In genomic region chr10:102627446-102628293, GRCh38 we compare ENCODE assay signal across 9 cellular contexts. TPM values are rescaled to one million over a fixed set of nuclear protein-coding genes. Genes with fewer than 3 reads are reported as not detected.
A peak's percentile ranks its signal among the peaks of the same experiment; 100 is the strongest.
DNase-seq lines count a peak whose midpoint lies in the region; ATAC-seq and TF ChIP-seq lines count a peak whose summit lies in the region.
"Had no signal": no experiment of that assay in that cellular context is flagged by ENCODE, and none has a peak within 500 bp of the region (broad histone marks: within the 10 kb centered on the region; RNA-seq: fewer than 3 reads in every experiment).

No MANE protein-coding gene starts in this region.

- H3K27me3 ChIP-seq in neural progenitor cell = no peaks in the 10 kb centered on the region

- CTCF ChIA-PET in RWPE1 (lab: Yijun Ruan, JAX) = interaction anchor here (0.6 to 1.3 kb wide), 4 partner anchors 8 to 879 kb away, joined by 3 read pairs; partner anchors contain the start of gene TRIM8

- H3K4me1 ChIP-seq in neural progenitor cell = peaks cover 76% of the 10 kb centered on the region

- H4K20me1 ChIP-seq in neural progenitor cell (ENCODE audit: low read depth) = no peaks in the 10 kb centered on the region

- H3K36me3 Mint-ChIP-seq in neural progenitor cell = peaks cover 22% of the 10 kb centered on the region

- ATAC-seq in HG02610 (IDR thresholded peaks at IDR 0.05; ENCODE audit: unreplicated experiment) = no peak
- no peak for ATAC-seq in HG03095 (IDR thresholded peaks at IDR 0.05; ENCODE audit: unreplicated experiment)
- ATAC-seq: naive thymus-derived CD8-positive, alpha-beta T cell had no signal

- H3K9me3 ChIP-seq in neural progenitor cell (ENCODE audit: low read depth) = no peaks in the 10 kb centered on the region

- H3F3A ChIP-seq in neural progenitor cell (ENCODE audit: low read depth) = peaks cover 68% of the 10 kb centered on the region

- no peak for TF ChIP-seq CTCF in RWPE1 (conservative IDR thresholded peaks at IDR 0.05; ENCODE audit: low read depth)
- TF ChIP-seq CTCF in fibroblast of mammary gland (conservative IDR thresholded peaks at IDR 0.05; ENCODE audit: control insufficient read depth, insufficient read depth, low read depth, low read length) = no peak
- no peak for TF ChIP-seq CTCF in neural progenitor cell (IDR thresholded peaks at IDR 0.05)
- TF ChIP-seq CTCF in GM13977 (IDR thresholded peaks at IDR 0.05; ENCODE audit: extremely low read depth, insufficient read depth, missing control alignments) = no peak

- DNase-seq in AG20443 (ENCODE audit: low spot score) (peak; percentile 80), RWPE1 (ENCODE audit: low spot score) (peak; percentile 65), fibroblast of mammary gland (ENCODE audit: low read depth) (peak; percentile 62), neural progenitor cell (ENCODE audit: low spot score) (peak; percentile 91), GM13977 (ENCODE audit: low spot score) (no peak), inferior parietal cortex (ENCODE audit: extremely low spot score) (no peak)

- H3K4me3 ChIP-seq in fibroblast of mammary gland (ENCODE audit: control insufficient read depth, low read depth, low read length) = no peak overlapping the region
- no peak overlapping the region for H3K4me3 ChIP-seq in neural progenitor cell

- peak overlapping the region; percentile 53 for H3K9ac ChIP-seq in neural progenitor cell

- H3K9me3 Mint-ChIP-seq in neural progenitor cell = no peaks in the 10 kb centered on the region
- H3K9me3 Mint-ChIP-seq: naive thymus-derived CD8-positive, alpha-beta T cell had no signal

- H3K4me1 Mint-ChIP-seq in neural progenitor cell = peaks cover 73% of the 10 kb centered on the region

- H3K27ac ChIP-seq in RWPE1 (peak overlapping the region; percentile 78), neural progenitor cell (peak overlapping the region; percentile 99)

- peak overlapping the region; percentile 100 for H3K27ac Mint-ChIP-seq in neural progenitor cell

- no peak overlapping the region for H2AFZ ChIP-seq in neural progenitor cell (replicated peaks)

- POLR2A ChIA-PET in RWPE1 (lab: Yijun Ruan, JAX; ENCODE audit: low non-redundant PET) = interaction anchor here (1.0 to 1.1 kb wide), 2 partner anchors 17 to 18 kb away, joined by 3 to 4 read pairs; no protein-coding TSS in a partner anchor

- H3K4me2 ChIP-seq in neural progenitor cell = peak overlapping the region; percentile 49

- no peaks in the 10 kb centered on the region for H3K79me2 ChIP-seq in neural progenitor cell (ENCODE audit: low read depth)

- no peaks in the 10 kb centered on the region for H3K36me3 ChIP-seq in neural progenitor cell

- peaks cover 11% of the 10 kb centered on the region for H3K27me3 Mint-ChIP-seq in neural progenitor cell (ENCODE audit: insufficient read depth, low read depth)
- H3K27me3 Mint-ChIP-seq: naive thymus-derived CD8-positive, alpha-beta T cell had no signal

- peak overlapping the region; percentile 75 for H3K4me3 Mint-ChIP-seq in neural progenitor cell

- in situ Hi-C loops in GM13977 (cut with MboI; ENCODE audit: low pct_unique_long_range_greater_than_20kb, low sequenced_read_pairs, unreplicated experiment) = no loop called here

RNA-seq across cellular contexts. Expression of gene TRIM8, which starts 16.6 kb away (rescaled TPM):
- total RNA-seq in neural progenitor cell (ENCODE audit: low replicate concordance) = 31.4 and 33.8 TPM in 2 replicates

Comparison
In these comparisons a context has a peak if more than half of its experiments do, and no peak if none do; other contexts are left out.
1. DNase-seq: peak in AG20443 (single experiment), RWPE1 (single experiment), fibroblast of mammary gland (single experiment) and neural progenitor cell (single experiment); none in GM13977 (single experiment) and inferior parietal cortex (single experiment).